ENCODE assay signal across 8 cellular contexts in the genomic region with DNA sequence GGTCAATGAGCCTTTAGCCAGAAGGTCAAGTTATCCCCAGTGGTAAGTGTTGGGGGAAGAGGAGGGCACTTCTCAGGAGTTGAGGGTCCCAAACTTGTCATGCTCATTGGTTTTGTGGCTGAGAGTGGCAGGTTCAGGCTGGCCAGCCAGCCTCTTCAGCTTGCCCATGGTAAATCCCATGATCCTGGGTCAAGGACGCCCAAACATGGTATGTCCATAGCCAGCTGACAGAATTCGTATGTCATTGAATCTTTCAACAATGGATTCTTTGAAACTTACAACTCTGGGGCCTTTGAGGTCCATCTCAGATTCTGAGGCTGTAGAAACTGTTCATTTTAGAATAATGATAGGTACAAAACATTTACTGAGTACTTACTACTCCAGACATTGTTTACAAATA. TPM values are rescaled to one million over a fixed set of nuclear protein-coding genes. Genes with fewer than 3 reads are reported as not detected.
"Had no signal": no experiment of that assay in that cellular context is flagged by ENCODE, and none has a peak within 500 bp of the region (broad histone marks: within the 10 kb centered on the region; RNA-seq: fewer than 3 reads in every experiment).

No MANE protein-coding gene starts in this region.

- H3K4me3 Mint-ChIP-seq: IgD-negative memory B cell had no signal

- DNase-seq: IMR-90, KBM-7, KG1 had no signal

- H3K4me3 ChIP-seq: K562 had no signal

- H3K9me3 Mint-ChIP-seq: IgD-negative memory B cell had no signal

- H3K27ac ChIP-seq: HL-60 had no signal

- H3K27me3 Mint-ChIP-seq: IgD-negative memory B cell had no signal

- ATAC-seq: K562 had no signal

- H3K27ac Mint-ChIP-seq: IgD-negative memory B cell had no signal

- FAIRE-seq: HTR-8/SVneo, K562 had no signal

RNA-seq across cellular contexts. Expression of gene RSPO4, which starts 36.1 kb away (rescaled TPM):
- total RNA-seq: HT-29, IMR-90, K562 had no signal
- polyA plus RNA-seq: IgD-negative memory B cell, IMR-90 had no signal
